ENCODE assay signal across 11 cellular contexts in the genomic region with DNA sequence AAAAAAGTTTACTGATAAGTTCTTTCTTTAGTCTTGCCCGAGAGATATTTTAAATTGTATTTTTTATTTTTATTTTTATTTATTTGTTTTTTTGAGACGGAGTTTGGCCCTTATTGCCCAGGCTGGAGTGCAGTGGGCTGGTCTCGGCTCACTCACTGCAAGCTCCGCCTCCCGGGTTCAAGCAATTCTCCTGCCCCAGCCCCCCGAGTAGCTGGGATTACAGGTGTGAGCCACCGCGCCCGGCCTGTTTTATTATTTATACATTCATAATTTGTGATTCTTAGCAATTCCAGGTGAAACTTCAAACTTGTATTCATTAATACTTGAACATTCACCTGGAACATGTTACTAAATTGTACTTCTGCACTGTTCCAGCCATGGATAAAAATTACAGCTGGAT. TPM values are rescaled to one million over a fixed set of nuclear protein-coding genes. Genes with fewer than 3 reads are reported as not detected.
DNase-seq lines count a peak whose midpoint lies in the region; ATAC-seq, FAIRE-seq and TF ChIP-seq lines count a peak whose summit lies in the region.
"Had no signal": no experiment of that assay in that cellular context is flagged by ENCODE, and none has a peak within 500 bp of the region (broad histone marks: within the 10 kb centered on the region; RNA-seq: fewer than 3 reads in every experiment).

No MANE protein-coding gene starts in this region.

- intact Hi-C loops in Panc1 (cut with micrococcal nuclease; ENCODE audit: unreplicated experiment): loop anchor here (10.0 kb wide), 1 partner anchor 92 kb away; a partner anchor contains a TSS

- H3K36me3 ChIP-seq in Panc1 (ENCODE audit: control insufficient read depth, insufficient read depth, low read length): no peaks in the 10 kb centered on the region
- H3K36me3 ChIP-seq in skeletal muscle tissue (ENCODE audit: control insufficient read depth in 3 of 3, insufficient read depth in 3 of 3, low read length in 3 of 3): no peaks in the 10 kb centered on the region

- DNase-seq in T-helper 2 cell treated with Interferon-gamma antibody and Interleukin-4, amounts not matched to agents 5 μg/mL and 100 μg/mL, for 36 hours (ENCODE audit: low spot score): no peak
- no peak for DNase-seq in T-helper 2 cell
- no peak for DNase-seq in Panc1 (ENCODE audit: low read depth, low spot score)
- no peak for DNase-seq in effector memory CD8-positive, alpha-beta T cell
- no peak for DNase-seq in EL
- DNase-seq in GM12892 (ENCODE audit: insufficient read length): no peak
- no peak for DNase-seq in NCI-H1694 (lab: John Stamatoyannopoulos, UW)
- DNase-seq: head of caudate nucleus; NCI-H1092; stimulated activated naive CD4-positive, alpha-beta T cell had no signal

- no peaks in the 10 kb centered on the region for H3K9me3 Mint-ChIP-seq in T-helper 2 cell treated with Interferon-gamma antibody and Interleukin-4, amounts not matched to agents 5 μg/mL and 100 μg/mL, for 36 hours
- H3K9me3 Mint-ChIP-seq in effector memory CD8-positive, alpha-beta T cell: peaks cover 0 to 2% of the 10 kb centered on the region in 2 donors

- peak overlapping the region; percentile 87 to 90 for H3K4me3 ChIP-seq in Panc1 (ENCODE audit: low read depth in 2 of 2, low read length in 2 of 2)
- H3K4me3 ChIP-seq in skeletal muscle tissue (ENCODE audit: low read length in 3 of 3): no peak overlapping the region

- peak overlapping the region; percentile 93 for H3K27ac Mint-ChIP-seq in T-helper 2 cell treated with Interferon-gamma antibody and Interleukin-4, amounts not matched to agents 5 μg/mL and 100 μg/mL, for 36 hours
- peak overlapping the region; percentile 98 to 100 for H3K27ac Mint-ChIP-seq in effector memory CD8-positive, alpha-beta T cell

- no TSS peak for BruUV-seq in Panc1 (replicated peaks; lab: Mats Ljungman, UMichigan)

- H3K4me1 Mint-ChIP-seq in T-helper 2 cell treated with Interferon-gamma antibody and Interleukin-4, amounts not matched to agents 5 μg/mL and 100 μg/mL, for 36 hours (ENCODE audit: low read depth): peaks cover 41% of the 10 kb centered on the region
- peaks cover 37 to 53% of the 10 kb centered on the region in 2 donors for H3K4me1 Mint-ChIP-seq in effector memory CD8-positive, alpha-beta T cell (ENCODE audit: low read depth in 2 of 2)

- CTCF ChIA-PET in Panc1 (lab: Charles Lee): no interaction called here

- peaks cover 20% of the 10 kb centered on the region for H3K4me1 ChIP-seq in Panc1 (ENCODE audit: control insufficient read depth, insufficient read depth, low read length)
- H3K4me1 ChIP-seq in skeletal muscle tissue (ENCODE audit: control insufficient read depth in 3 of 3, insufficient read depth in 3 of 3, low read length in 3 of 3): peaks cover 9 to 13% (median 11%) of the 10 kb centered on the region in 3 donors

- FAIRE-seq in GM12892 (lab: Jason Lieb, UNC): no peak

- POLR2A ChIA-PET in Panc1 (lab: Charles Lee): interaction anchor here (0.6 to 1.2 kb wide), 3 partner anchors 18 to 80 kb away, joined by 4 read pairs; no protein-coding TSS in a partner anchor

- no peaks in the 10 kb centered on the region for H3K27me3 ChIP-seq in Panc1 (ENCODE audit: control insufficient read depth, insufficient read depth, low read length)
- H3K27me3 ChIP-seq in skeletal muscle tissue (ENCODE audit: control insufficient read depth in 3 of 3, insufficient read depth in 3 of 3, low read length in 3 of 3): no peaks in the 10 kb centered on the region

- no peak overlapping the region for H3K9ac ChIP-seq in skeletal muscle tissue (ENCODE audit: low read depth in 1 of 3, low read length in 3 of 3)

- H3K9me3 ChIP-seq in Panc1 (ENCODE audit: control insufficient read depth, insufficient read depth, low read depth, low read length) (no peaks in the 10 kb centered on the region), skeletal muscle tissue (ENCODE audit: control insufficient read depth in 3 of 3, low read length in 3 of 3) (no peaks in the 10 kb centered on the region)

- no peak for TF ChIP-seq POLR2A in GM12892 (IDR thresholded peaks at IDR 0.05; ENCODE audit: low read depth, low read length)

- H3K4me3 Mint-ChIP-seq in T-helper 2 cell treated with Interferon-gamma antibody and Interleukin-4, amounts not matched to agents 5 μg/mL and 100 μg/mL, for 36 hours: peak overlapping the region; percentile 96
- peak overlapping the region; percentile 85 to 95 for H3K4me3 Mint-ChIP-seq in effector memory CD8-positive, alpha-beta T cell

- no peak for TF ChIP-seq CTCF in Panc1 (IDR thresholded peaks at IDR 0.05)

- H3K27ac ChIP-seq in Panc1 (ENCODE audit: low read length) (peak overlapping the region; percentile 98), skeletal muscle tissue (ENCODE audit: low read depth, low read length) (peak overlapping the region; percentile 32)

- H3K36me3 Mint-ChIP-seq in T-helper 2 cell treated with Interferon-gamma antibody and Interleukin-4, amounts not matched to agents 5 μg/mL and 100 μg/mL, for 36 hours (ENCODE audit: low read depth): peaks cover 38% of the 10 kb centered on the region
- peaks cover 60% of the 10 kb centered on the region for H3K36me3 Mint-ChIP-seq in effector memory CD8-positive, alpha-beta T cell (ENCODE audit: insufficient read depth)

- in situ Hi-C loops in Panc1 (cut with HindIII; ENCODE audit: low pct_unique_long_range_greater_than_20kb, low sequenced_read_pairs): no loop called here

- peaks cover 2% of the 10 kb centered on the region for H3K27me3 Mint-ChIP-seq in T-helper 2 cell treated with Interferon-gamma antibody and Interleukin-4, amounts not matched to agents 5 μg/mL and 100 μg/mL, for 36 hours (ENCODE audit: low read depth)
- no peaks in the 10 kb centered on the region for H3K27me3 Mint-ChIP-seq in effector memory CD8-positive, alpha-beta T cell

- ATAC-seq in Panc1: no peak
- no peak for ATAC-seq in effector memory CD8-positive, alpha-beta T cell (replicated peaks)

RNA-seq across cellular contexts. Expression of a gene that starts 2.9 kb away (rescaled TPM):
- 31.1 TPM for total RNA-seq in Panc1 (2021; ENCODE audit: unreplicated experiment)
- polyA plus RNA-seq in Panc1 (2012; ENCODE audit: insufficient read length): 16.3 TPM
- total RNA-seq in skeletal muscle tissue: 30.8 TPM
- 48.2 TPM for polyA plus RNA-seq in GM12892 (2012; ENCODE audit: missing spikeins)

Comparison
In these comparisons a context has a peak if more than half of its experiments do, and no peak if none do; other contexts are left out.
1. H3K4me3 ChIP-seq: peak in Panc1 (2 of 2); none in skeletal muscle tissue (0 of 3).